In genomic region chr21:21163904-21164303, GRCh38 we compare ENCODE assay signal across 8 cellular contexts.
A peak's percentile ranks its signal among the peaks of the same experiment; 100 is the strongest.
DNase-seq lines count a peak whose midpoint lies in the region; ATAC-seq and TF ChIP-seq lines count a peak whose summit lies in the region.

No MANE protein-coding gene starts in this region.

- H3K9me3 Mint-ChIP-seq in neural crest cell = peaks cover 7% of the 10 kb centered on the region
- H3K9me3 Mint-ChIP-seq in stimulated activated memory B cell treated with anti-CD40 and anti-IgM and Interleukin-4, amounts not matched to agents 10 μg/mL and 1 μg/mL and 100 μg/mL, for 72 hours = no peaks in the 10 kb centered on the region

- no peaks in the 10 kb centered on the region for H3K4me1 Mint-ChIP-seq in neural crest cell
- peaks cover 5% of the 10 kb centered on the region for H3K4me1 Mint-ChIP-seq in stimulated activated memory B cell treated with anti-CD40 and anti-IgM and Interleukin-4, amounts not matched to agents 10 μg/mL and 1 μg/mL and 100 μg/mL, for 72 hours

- no peak overlapping the region for H3K27ac Mint-ChIP-seq in neural crest cell (ENCODE audit: unreplicated experiment)
- no peak overlapping the region for H3K27ac Mint-ChIP-seq in stimulated activated memory B cell treated with anti-CD40 and anti-IgM and Interleukin-4, amounts not matched to agents 10 μg/mL and 1 μg/mL and 100 μg/mL, for 72 hours

- H3K27me3 Mint-ChIP-seq in neural crest cell (ENCODE audit: low read depth) = no peaks in the 10 kb centered on the region
- no peaks in the 10 kb centered on the region for H3K27me3 Mint-ChIP-seq in stimulated activated memory B cell treated with anti-CD40 and anti-IgM and Interleukin-4, amounts not matched to agents 10 μg/mL and 1 μg/mL and 100 μg/mL, for 72 hours

- no peak overlapping the region for H3K4me3 Mint-ChIP-seq in neural crest cell
- no peak overlapping the region for H3K4me3 Mint-ChIP-seq in stimulated activated memory B cell treated with anti-CD40 and anti-IgM and Interleukin-4, amounts not matched to agents 10 μg/mL and 1 μg/mL and 100 μg/mL, for 72 hours

- DNase-seq in DMS 273 (lab: John Stamatoyannopoulos, UW; ENCODE audit: unreplicated experiment) = peak; percentile 77
- DNase-seq in DMS 273 treated with DMSO at 0.1 percent for 48 hours (lab: John Stamatoyannopoulos, UW) = no peak
- peak; percentile 6 for DNase-seq in NCI-H524 treated with DMSO at 0.1 percent for 48 hours (lab: John Stamatoyannopoulos, UW)
- peak; percentile 1 for DNase-seq in activated CD4-positive, alpha-beta T cell treated with anti-CD3 and anti-CD28 coated beads, Interleukin-2, amount 50 U/mL, for 1 hour
- DNase-seq in fibroblast of peridontal ligament (ENCODE audit: extremely low read depth) = peak; percentile 88
- peak; percentile 47 for DNase-seq in neural crest cell (ENCODE audit: low read depth, low spot score)

- ATAC-seq in HG03378 (IDR thresholded peaks at IDR 0.05; ENCODE audit: unreplicated experiment) = peak; percentile 72
- ATAC-seq in stimulated activated memory B cell treated with anti-CD40 and anti-IgM and Interleukin-4, amounts not matched to agents 10 μg/mL and 1 μg/mL and 100 μg/mL, for 72 hours = no peak

- TF ChIP-seq CTCF in neural crest cell (conservative IDR thresholded peaks at IDR 0.05) = peak; percentile 82

- H3K36me3 Mint-ChIP-seq in neural crest cell (ENCODE audit: low read depth) = peaks cover 3% of the 10 kb centered on the region
- H3K36me3 Mint-ChIP-seq in stimulated activated memory B cell treated with anti-CD40 and anti-IgM and Interleukin-4, amounts not matched to agents 10 μg/mL and 1 μg/mL and 100 μg/mL, for 72 hours = no peaks in the 10 kb centered on the region
